8 cellular contexts compared by ENCODE assay signal in the genomic region with DNA sequence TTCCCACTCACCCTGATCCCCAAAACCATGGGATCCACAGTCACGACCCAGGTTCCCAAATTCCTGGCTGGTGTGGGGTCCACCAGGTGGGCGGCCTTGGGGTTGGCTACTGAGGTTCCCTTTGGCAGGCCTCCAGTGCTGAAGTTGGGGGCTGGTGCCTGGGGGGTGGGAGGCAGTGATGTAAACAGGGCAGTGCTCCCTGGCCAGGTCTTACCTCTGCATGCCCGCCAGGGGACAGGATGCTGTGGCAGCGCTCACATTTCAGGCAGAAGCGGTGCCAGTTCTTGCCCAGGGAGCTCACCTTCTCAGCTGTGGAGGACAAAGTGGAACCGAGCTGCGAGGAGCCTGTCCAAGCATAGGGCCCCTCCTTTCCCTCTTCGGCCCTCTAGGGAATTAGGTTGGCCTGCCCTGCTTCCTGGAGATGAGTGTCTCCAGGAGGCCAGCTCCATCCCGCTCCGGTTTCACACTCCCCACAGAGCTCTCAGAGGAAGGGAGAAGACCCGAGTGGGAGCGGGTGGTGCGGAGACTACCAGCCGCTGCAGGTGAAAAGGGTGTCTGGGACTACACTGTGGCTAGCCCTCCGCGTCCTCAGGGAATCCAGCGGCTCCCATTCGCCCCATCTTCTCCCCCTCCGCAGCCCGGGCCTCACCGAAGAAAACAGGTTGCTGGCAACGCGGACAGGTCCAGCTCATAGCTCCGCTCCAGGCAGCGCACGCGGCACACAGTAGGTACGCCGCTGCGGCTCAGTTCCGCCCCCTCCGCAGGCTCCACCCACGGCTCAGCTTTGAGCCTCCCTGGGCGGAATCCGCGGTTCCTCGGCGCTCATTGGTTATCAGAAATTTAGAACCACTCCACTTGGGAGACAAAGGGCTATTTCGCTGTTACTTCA. TPM values are rescaled to one million over a fixed set of nuclear protein-coding genes. Genes with fewer than 3 reads are reported as not detected.
A peak's percentile ranks its signal among the peaks of the same experiment; 100 is the strongest.
DNase-seq lines count a peak whose midpoint lies in the region; ATAC-seq, FAIRE-seq and TF ChIP-seq lines count a peak whose summit lies in the region.

A gene with protein sequence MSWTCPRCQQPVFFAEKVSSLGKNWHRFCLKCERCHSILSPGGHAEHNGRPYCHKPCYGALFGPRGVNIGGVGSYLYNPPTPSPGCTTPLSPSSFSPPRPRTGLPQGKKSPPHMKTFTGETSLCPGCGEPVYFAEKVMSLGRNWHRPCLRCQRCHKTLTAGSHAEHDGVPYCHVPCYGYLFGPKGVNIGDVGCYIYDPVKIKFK (minus strand): TSS at position 726 of the 889 bp plus-strand sequence. CDS start 34 bp downstream, at position 692.

- no peaks in the 10 kb centered on the region for H3K27me3 ChIP-seq in mammary epithelial cell (ENCODE audit: insufficient read depth, low read length)
- H3K27me3 ChIP-seq in keratinocyte (ENCODE audit: control insufficient read depth, extremely low read depth, insufficient read depth, low read length): no peaks in the 10 kb centered on the region
- no peaks in the 10 kb centered on the region for H3K27me3 ChIP-seq in Caco-2 (replicated peaks; ENCODE audit: control insufficient read depth, insufficient read depth, low read length)

- peak within 1 kb of the TSS; percentile 43 for H3K4me3 ChIP-seq in GM12864 (ENCODE audit: low read depth, low read length)
- peak within 1 kb of the TSS; percentile 5 to 44 (median 32) for H3K4me3 ChIP-seq in mammary epithelial cell (replicated peaks in 1 of 3; ENCODE audit: insufficient read depth in 1 of 3, low read depth in 2 of 3, low read length in 3 of 3)
- H3K4me3 ChIP-seq in keratinocyte (ENCODE audit: control insufficient read depth in 2 of 3, extremely low read depth in 1 of 3, insufficient read depth in 2 of 3, low read depth in 1 of 3, low read length in 3 of 3): peak within 1 kb of the TSS; percentile 4 to 57 (median 53)
- no peak within 1 kb of the TSS for H3K4me3 ChIP-seq in Caco-2 (ENCODE audit: low read depth, low read length)

- POLR2A ChIA-PET in Caco-2 (lab: Charles Lee): no interaction called here

- no peak within 1 kb of the TSS for H3K27ac Mint-ChIP-seq in Caco-2 (ENCODE audit: unreplicated experiment)

- H3K27me3 Mint-ChIP-seq in Caco-2 (ENCODE audit: insufficient read depth, unreplicated experiment): no peaks in the 10 kb centered on the region

- 7% methylated on average over 26 of the region's 39 CpGs for WGBS in mammary epithelial cell (ENCODE audit: low coverage, missing lambda C conversion rate)

- no peaks in the 10 kb centered on the region for H3K9me1 ChIP-seq in keratinocyte (ENCODE audit: control insufficient read depth, extremely low read depth, insufficient read depth, low read length)

- no peaks in the 10 kb centered on the region for H4K20me1 ChIP-seq in mammary epithelial cell (ENCODE audit: insufficient read depth, low read length)
- H4K20me1 ChIP-seq in keratinocyte (ENCODE audit: control insufficient read depth, extremely low read depth, insufficient read depth, low read length): no peaks in the 10 kb centered on the region

- CTCF ChIA-PET in mammary epithelial cell (lab: Charles Lee; ENCODE audit: low non-redundant PET): interaction anchor here (0.6 to 0.9 kb wide), 4 partner anchors 11 to 598 kb away, joined by 3 to 9 read pairs (median 5); a partner anchor contains a TSS
- CTCF ChIA-PET in Caco-2 (lab: Charles Lee): interaction anchor here (0.6 kb wide), 1 partner anchor 33 kb away, joined by 3 read pairs; no protein-coding TSS in a partner anchor

- FAIRE-seq in keratinocyte (lab: Jason Lieb, UNC): no peak

- no peaks in the 10 kb centered on the region for H3K4me1 Mint-ChIP-seq in Caco-2 (ENCODE audit: low read depth, unreplicated experiment)

- no peaks in the 10 kb centered on the region for H3K36me3 Mint-ChIP-seq in Caco-2 (ENCODE audit: insufficient read depth, unreplicated experiment)

- no peak within 1 kb of the TSS for H3K4me3 Mint-ChIP-seq in Caco-2 (ENCODE audit: unreplicated experiment)

- H3K79me2 ChIP-seq in mammary epithelial cell (ENCODE audit: insufficient read depth, low read length) (no peaks in the 10 kb centered on the region), keratinocyte (ENCODE audit: control insufficient read depth, insufficient read depth, low read length) (no peaks in the 10 kb centered on the region)

- BruUV-seq in mammary epithelial cell (replicated peaks; lab: Mats Ljungman, UMichigan): no TSS peak
- BruUV-seq in Caco-2 (replicated peaks; lab: Mats Ljungman, UMichigan): no TSS peak

- H3K27ac ChIP-seq in mammary epithelial cell (ENCODE audit: insufficient read depth, low read depth, low read length): no peak within 1 kb of the TSS
- H3K27ac ChIP-seq in keratinocyte (ENCODE audit: control insufficient read depth, insufficient read depth, low read length): no peak within 1 kb of the TSS

- intact Hi-C loops in mammary epithelial cell (cut with micrococcal nuclease): no loop called here
- intact Hi-C loops in Caco-2 (cut with micrococcal nuclease; ENCODE audit: unreplicated experiment): no loop called here

- peak; percentile 73 for TF ChIP-seq CTCF in GM12864 (IDR thresholded peaks at IDR 0.05; ENCODE audit: low read depth, low read length, missing control alignments)
- peak; percentile 51 to 68 for TF ChIP-seq CTCF in mammary epithelial cell (conservative IDR thresholded peaks at IDR 0.05 in 1 of 2, IDR thresholded peaks at IDR 0.05 in 1 of 2; ENCODE audit: extremely low read depth in 1 of 2, insufficient read depth in 1 of 2, low read depth in 1 of 2, low read length in 2 of 2)
- peak; percentile 14 to 41 (median 33) for TF ChIP-seq CTCF in keratinocyte (optimal IDR thresholded peaks at IDR 0.05 in 1 of 3, IDR thresholded peaks at IDR 0.05 in 1 of 3, conservative IDR thresholded peaks at IDR 0.05 in 1 of 3; ENCODE audit: extremely low read depth in 1 of 3, insufficient read depth in 2 of 3, low read length in 3 of 3)
- no peak for TF ChIP-seq CTCF in Caco-2 (IDR thresholded peaks at IDR 0.05; ENCODE audit: insufficient read depth in 1 of 2, low read depth in 1 of 2, low read length in 1 of 2, severe bottlenecking in 1 of 2, unreplicated experiment in 1 of 2)

- no peaks in the 10 kb centered on the region for H3K36me3 ChIP-seq in mammary epithelial cell (ENCODE audit: insufficient read depth, low read length)
- H3K36me3 ChIP-seq in keratinocyte (ENCODE audit: control insufficient read depth in 2 of 2, extremely low read depth in 1 of 2, insufficient read depth in 2 of 2, low read length in 2 of 2): no peaks in the 10 kb centered on the region
- no peaks in the 10 kb centered on the region; the same call in 1 of the 2 replicates for H3K36me3 ChIP-seq in Caco-2 (ENCODE audit: control insufficient read depth, insufficient read depth, low read length)

- H3K9me3 ChIP-seq in mammary epithelial cell (replicated peaks; ENCODE audit: insufficient read depth, low read length) (no peaks in the 10 kb centered on the region), keratinocyte (ENCODE audit: control insufficient read depth, low read depth, low read length) (no peaks in the 10 kb centered on the region), Caco-2 (no peaks in the 10 kb centered on the region)

- H3K4me2 ChIP-seq in mammary epithelial cell (ENCODE audit: insufficient read depth, low read depth, low read length) (peak within 1 kb of the TSS; percentile 81), keratinocyte (ENCODE audit: control insufficient read depth, extremely low read depth, insufficient read depth, low read depth, low read length) (peak within 1 kb of the TSS; percentile 91)

- H3K9me3 Mint-ChIP-seq in Caco-2 (ENCODE audit: unreplicated experiment): no peaks in the 10 kb centered on the region

- ATAC-seq in HG03139 (IDR thresholded peaks at IDR 0.05; ENCODE audit: unreplicated experiment): peak; percentile 49
- ATAC-seq in HG03039 (IDR thresholded peaks at IDR 0.05; ENCODE audit: unreplicated experiment): no peak

- DNase-seq in GM12864 (ENCODE audit: low read depth) (no peak), T follicular helper cell (ENCODE audit: low read depth) (peak; percentile 16), mammary epithelial cell (peak; percentile 40), keratinocyte (ENCODE audit: low read depth, low spot score) (no peak), Caco-2 (no peak)
- DNase-seq in stimulated activated CD4-positive, alpha-beta T cell treated with anti-CD3 and anti-CD28 coated beads, Interleukin-4, amount 100 ng/mL, for 24 hours: peak; percentile 46

- in situ Hi-C loops in mammary epithelial cell (cut with MboI; ENCODE audit: low sequenced_read_pairs in 2 of 2): no loop called here

- H3K9ac ChIP-seq in mammary epithelial cell (ENCODE audit: insufficient read depth, low read length) (no peak within 1 kb of the TSS), keratinocyte (ENCODE audit: control insufficient read depth, extremely low read depth, insufficient read depth, low read length) (no peak within 1 kb of the TSS)

- H2AFZ ChIP-seq in mammary epithelial cell (ENCODE audit: low read depth, low read length) (peak within 1 kb of the TSS; percentile 88), keratinocyte (ENCODE audit: control insufficient read depth, low read length) (peak within 1 kb of the TSS; percentile 83)

- H3K4me1 ChIP-seq in mammary epithelial cell (ENCODE audit: insufficient read depth, low read length) (peaks cover 12% of the 10 kb centered on the region), keratinocyte (ENCODE audit: control insufficient read depth, extremely low read depth, insufficient read depth, low read length) (peaks cover 7% of the 10 kb centered on the region), Caco-2 (no peaks in the 10 kb centered on the region)

- dilution Hi-C loops in mammary epithelial cell (cut with HindIII; ENCODE audit: low sequenced_read_pairs): no loop called here
- dilution Hi-C loops in keratinocyte (cut with MboI; ENCODE audit: extremely low pct_ligation_motif_present, low sequenced_read_pairs): no loop called here

RNA-seq across cellular contexts. Expression of the gene that starts here (rescaled TPM):
- total RNA-seq in mammary epithelial cell (under 1 TPM in 1 of 2 donors, not detected in 1; 0.50 TPM), Caco-2 (2022) (not detected in 2 replicates)
- polyA plus RNA-seq in mammary epithelial cell (0.39 TPM), keratinocyte (0.08 to 0.67 TPM (median 0.26 TPM) in 3 replicates)
- polyA minus RNA-seq in mammary epithelial cell (not detected), keratinocyte (1.9 TPM in 1 of 3 replicates, not detected in the others)
- polyA plus RNA-seq in keratinocyte (2011; ENCODE audit: low read depth): not detected
- polyA plus RNA-seq in keratinocyte (2011; cell fraction: cytosol; rRNA removed): 0.09 and 0.13 TPM in 2 replicates
- 1.9 and 3.2 TPM in 2 replicates for polyA plus RNA-seq in keratinocyte (2011; cell fraction: nucleus; rRNA removed)
- polyA plus RNA-seq in keratinocyte (2012; ENCODE audit: low replicate concordance): not detected in 2 replicates
- polyA minus RNA-seq in keratinocyte (2011; cell fraction: cytosol; rRNA and poly(A)+ RNA removed): not detected
- polyA minus RNA-seq in keratinocyte (2011; cell fraction: nucleus; rRNA and poly(A)+ RNA removed): 1.5 TPM in 1 of 2 replicates, not detected in the other

Comparison
In these comparisons a context has a peak if more than half of its experiments do, and no peak if none do; other contexts are left out.
1. Peak in DNase-seq, H3K4me3 ChIP-seq and H3K4me2 ChIP-seq in mammary epithelial cell; RNA of the gene not detected or under 1 TPM.
2. DNase-seq: peak in T follicular helper cell (single experiment) and stimulated activated CD4-positive, alpha-beta T cell treated with anti-CD3 and anti-CD28 coated beads, Interleukin-4, amount 100 ng/mL, for 24 hours (single experiment); none in GM12864 (single experiment), keratinocyte (single experiment) and Caco-2 (0 of 2).
3. CTCF ChIP-seq: peak in GM12864 (single experiment), mammary epithelial cell (2 of 2) and keratinocyte (3 of 3); none in Caco-2 (0 of 2).